ENCODE assay signal across 11 cellular contexts in the genomic region with DNA sequence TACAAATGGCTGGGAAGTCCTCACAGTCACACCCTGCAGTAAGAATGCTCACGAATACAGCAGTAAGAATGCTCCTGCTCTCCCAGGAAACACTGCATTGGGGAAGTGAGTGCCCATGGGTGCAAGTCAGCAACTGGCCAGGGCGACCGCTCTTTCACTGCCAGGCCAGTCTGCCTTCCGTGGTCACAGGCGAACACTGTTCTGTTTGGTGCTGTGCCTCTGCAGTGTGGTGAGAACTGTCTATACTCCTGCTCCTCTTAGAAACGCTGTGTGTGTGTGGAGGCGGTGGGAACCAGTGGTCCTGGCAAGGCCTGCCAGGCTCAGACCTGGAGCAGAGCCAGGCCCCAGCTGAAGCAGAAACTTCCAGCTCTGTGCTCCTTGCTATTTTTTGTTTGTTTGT.
DNase-seq lines count a peak whose midpoint lies in the region; ATAC-seq and TF ChIP-seq lines count a peak whose summit lies in the region.
"Had no signal": no experiment of that assay in that cellular context is flagged by ENCODE, and none has a peak within 500 bp of the region (broad histone marks: within the 10 kb centered on the region; RNA-seq: fewer than 3 reads in every experiment).

No MANE protein-coding gene starts in this region.

- H3K27ac ChIP-seq in VCaP (peak overlapping the region; percentile 14; the same call in 1 of the 2 replicates), lower lobe of right lung (no peak overlapping the region), spleen (no peak overlapping the region)

- H3K9me3 ChIP-seq in lower lobe of right lung (peaks cover 6% of the 10 kb centered on the region), spleen (peaks cover 0 to 46% (median 15%) of the 10 kb centered on the region in 8 donors)

- WGBS in spleen, 5 donors: 82 to 91% (median 85%) methylated on average over 6 to 7 of the region's 7 CpGs

- H3K27me3 ChIP-seq in lower lobe of right lung (ENCODE audit: low read depth): peaks cover 10% of the 10 kb centered on the region
- peaks cover 0 to 35% (median 0%) of the 10 kb centered on the region in 7 donors for H3K27me3 ChIP-seq in spleen (replicated peaks in 1 of 7)

- DNase-seq in DMS79 (lab: John Stamatoyannopoulos, UW) (peak; percentile 25), lower lobe of right lung (peak; percentile 32), spleen (peak; percentile 52), AML-193 (lab: John Stamatoyannopoulos, UW) (no peak)
- no peak for DNase-seq in stimulated activated CD8-positive, alpha-beta memory T cell treated with anti-CD3 and anti-CD28 coated beads, Interleukin-4, amount 100 ng/mL, for 48 hours
- DNase-seq: CD8-positive, alpha-beta T cell; COR-L47; DMS153; GF-D8 had no signal

- no peak for TF ChIP-seq CTCF in VCaP (conservative IDR thresholded peaks at IDR 0.05)
- no peak for TF ChIP-seq CTCF in lower lobe of right lung (IDR thresholded peaks at IDR 0.05)
- TF ChIP-seq CTCF in spleen (IDR thresholded peaks at IDR 0.05 in 8 of 11, conservative IDR thresholded peaks at IDR 0.05 in 3 of 11): no peak

- ATAC-seq in lower lobe of right lung (no peak), HG03442 (IDR thresholded peaks at IDR 0.05; ENCODE audit: unreplicated experiment) (no peak)
- ATAC-seq: CD8-positive, alpha-beta T cell had no signal

- no peaks in the 10 kb centered on the region for H3K4me1 ChIP-seq in lower lobe of right lung
- H3K4me1 ChIP-seq in spleen: no peaks in the 10 kb centered on the region

- no peaks in the 10 kb centered on the region for H3K36me3 ChIP-seq in lower lobe of right lung
- H3K36me3 ChIP-seq in spleen: no peaks in the 10 kb centered on the region

- intact Hi-C loops in lower lobe of right lung (cut with DNase I): no loop called here
- intact Hi-C loops in spleen (cut with DNase I; ENCODE audit: low total_unique reads): no loop called here

- H3K4me3 ChIP-seq in lower lobe of right lung: no peak overlapping the region
- H3K4me3 ChIP-seq in spleen: no peak overlapping the region

- no peak for TF ChIP-seq POLR2A in spleen (IDR thresholded peaks at IDR 0.05)

Comparison
In these comparisons a context has a peak if more than half of its experiments do, and no peak if none do; other contexts are left out.
1. DNase-seq: peak in DMS79 (single experiment), lower lobe of right lung (single experiment) and spleen (single experiment); none in stimulated activated CD8-positive, alpha-beta memory T cell treated with anti-CD3 and anti-CD28 coated beads, Interleukin-4, amount 100 ng/mL, for 48 hours (single experiment) and AML-193 (0 of 2).